In genomic region chr6:44250067-44250717, GRCh38 we compare ENCODE assay signal across 8 cellular contexts. TPM values are rescaled to one million over a fixed set of nuclear protein-coding genes. Genes with fewer than 3 reads are reported as not detected.
DNase-seq lines count a peak whose midpoint lies in the region; ATAC-seq and TF ChIP-seq lines count a peak whose summit lies in the region.
"Had no signal": no experiment of that assay in that cellular context is flagged by ENCODE, and none has a peak within 500 bp of the region (broad histone marks: within the 10 kb centered on the region; RNA-seq: fewer than 3 reads in every experiment).

No MANE protein-coding gene starts in this region.

- peaks cover 75% of the 10 kb centered on the region for H3K36me3 Mint-ChIP-seq in endodermal cell (ENCODE audit: low read depth)

- H3K4me3 ChIP-seq in A673 (ENCODE audit: low read depth, low read length, poor library complexity, severe bottlenecking) (no peak overlapping the region), Karpas-422 (ENCODE audit: low read length) (no peak overlapping the region), endodermal cell (ENCODE audit: low read length) (peak overlapping the region; percentile 100)

- H3K4me1 ChIP-seq in A673 (ENCODE audit: insufficient read depth, low read length, poor library complexity, severe bottlenecking), result peaks cover 20% of the 10 kb centered on the region
- peaks cover 59% of the 10 kb centered on the region for H3K4me1 ChIP-seq in Karpas-422 (ENCODE audit: low read length)
- H3K4me1 ChIP-seq in endodermal cell (ENCODE audit: control insufficient read depth, insufficient read depth, low read length), result no peaks in the 10 kb centered on the region

- H3K9me3 ChIP-seq in A673 (ENCODE audit: low read depth, low read length, poor library complexity, severe bottlenecking) (no peaks in the 10 kb centered on the region), Karpas-422 (ENCODE audit: low read length) (no peaks in the 10 kb centered on the region), endodermal cell (ENCODE audit: control insufficient read depth, low read length) (no peaks in the 10 kb centered on the region)
- H3K9me3 ChIP-seq: neutrophil had no signal

- H3K4me2 ChIP-seq in Karpas-422 (ENCODE audit: low read depth, low read length, poor library complexity, severe bottlenecking), result no peak overlapping the region

- H3K27me3 ChIP-seq in A673 (replicated peaks; ENCODE audit: insufficient read depth, low read depth, low read length, poor library complexity) (no peaks in the 10 kb centered on the region), Karpas-422 (ENCODE audit: low read length) (no peaks in the 10 kb centered on the region), endodermal cell (ENCODE audit: control insufficient read depth, insufficient read depth, low read length, poor library complexity, severe bottlenecking) (no peaks in the 10 kb centered on the region)
- H3K27me3 ChIP-seq: neutrophil had no signal

- WGBS in endodermal cell (ENCODE audit: insufficient coverage in 1 of 2, insufficient read length in 1 of 2), 2 experiments, result 95 to 100% methylated on average over 3 to 6 of the region's 6 CpGs

- peak overlapping the region; percentile 37 for H3K27ac Mint-ChIP-seq in endodermal cell

- intact Hi-C loops in A673 (cut with micrococcal nuclease; ENCODE audit: unreplicated experiment), result no loop called here

- BruUV-seq in A673 (replicated peaks; lab: Mats Ljungman, UMichigan), result TSS peak; percentile 29

- no peaks in the 10 kb centered on the region for H3K27me3 Mint-ChIP-seq in endodermal cell (ENCODE audit: insufficient read depth)

- H3K9ac ChIP-seq in Karpas-422 (ENCODE audit: low read length) (no peak overlapping the region), endodermal cell (ENCODE audit: extremely low read depth, low read length, poor library complexity, severe bottlenecking) (no peak overlapping the region)

- TF ChIP-seq CTCF in A673 (conservative IDR thresholded peaks at IDR 0.05; ENCODE audit: low read depth, low read length), result no peak
- TF ChIP-seq CTCF in endodermal cell (conservative IDR thresholded peaks at IDR 0.05), result no peak

- H4K20me1 ChIP-seq in Karpas-422 (ENCODE audit: insufficient read depth, low read depth, low read length), result peaks cover 54% of the 10 kb centered on the region

- DNase-seq in A673 (ENCODE audit: low spot score) (no peak), Karpas-422 (no peak), endodermal cell (no peak), globus pallidus (ENCODE audit: low spot score) (no peak), NCI-H187 treated with DMSO at 0.1 percent for 48 hours (lab: John Stamatoyannopoulos, UW) (no peak)
- DNase-seq: NCI-H524 treated with DMSO at 0.1 percent for 48 hours had no signal

- peak overlapping the region; percentile 98 for H3K4me3 Mint-ChIP-seq in endodermal cell

- CTCF ChIA-PET in A673 (lab: Charles Lee), result no interaction called here

- H3K27ac ChIP-seq in A673 (ENCODE audit: low read depth, low read length, poor library complexity, severe bottlenecking) (no peak overlapping the region), Karpas-422 (ENCODE audit: low read length) (0 out of 2 replicates have a peak overlapping the region, but pooled peaks have one; percentile 6), endodermal cell (ENCODE audit: low read depth, low read length) (no peak overlapping the region)
- H3K27ac ChIP-seq: neutrophil had no signal

- H3K36me3 ChIP-seq in A673 (ENCODE audit: insufficient read depth, low read length, poor library complexity, severe bottlenecking), result peaks cover 74% of the 10 kb centered on the region
- H3K36me3 ChIP-seq in Karpas-422 (ENCODE audit: insufficient read depth, low read length), result peaks cover 73% of the 10 kb centered on the region
- H3K36me3 ChIP-seq in endodermal cell (ENCODE audit: control insufficient read depth, insufficient read depth, low read length), result peaks cover 73% of the 10 kb centered on the region

- no peak overlapping the region for H2AFZ ChIP-seq in Karpas-422 (ENCODE audit: low read length)

- no peaks in the 10 kb centered on the region for H3K9me2 ChIP-seq in Karpas-422 (replicated peaks; ENCODE audit: insufficient read depth, low read length)

- no peak for ATAC-seq in HG02763 (IDR thresholded peaks at IDR 0.05; ENCODE audit: unreplicated experiment)

- H3K79me2 ChIP-seq in Karpas-422 (ENCODE audit: low read length), result peaks cover 42% of the 10 kb centered on the region

- POLR2A ChIA-PET in A673 (lab: Charles Lee; ENCODE audit: low non-redundant PET), result no interaction called here

- H3K4me1 Mint-ChIP-seq in endodermal cell, result peaks cover 29% of the 10 kb centered on the region

- peaks cover 2% of the 10 kb centered on the region for H3K9me3 Mint-ChIP-seq in endodermal cell

RNA-seq across cellular contexts. Expression of gene HSP90AB1, which starts 3.3 kb away (rescaled TPM):
- 1,472 and 1,581 TPM in 2 replicates for total RNA-seq in A673 (2021)
- total RNA-seq in Karpas-422 (2014; rRNA removed; shearing (Covaris generic); ENCODE audit: low replicate concordance), result 474 and 539 TPM in 2 replicates
- 1,000 to 10,000 TPM; 1,356 to 1,422 TPM for total RNA-seq in endodermal cell
- polyA plus RNA-seq in endodermal cell (2013, experiment 1 of 2), result 1,137 TPM
- polyA plus RNA-seq in endodermal cell (2013, experiment 2 of 2), result 1,046 TPM

RNA-seq across cellular contexts. Expression of gene SLC35B2, which starts 7.1 kb away (rescaled TPM):
- total RNA-seq in A673 (2021) (45.8 and 52.0 TPM in 2 replicates), endodermal cell (10 to 100 TPM; 52.5 to 54.3 TPM)
- total RNA-seq in Karpas-422 (2014; rRNA removed; shearing (Covaris generic); ENCODE audit: low replicate concordance), result 30.0 and 49.9 TPM in 2 replicates
- 42.1 TPM for polyA plus RNA-seq in endodermal cell (2013, experiment 1 of 2)
- polyA plus RNA-seq in endodermal cell (2013, experiment 2 of 2), result 39.6 TPM

RNA-seq across cellular contexts. Expression of gene NFKBIE, which starts 15.2 kb away (rescaled TPM):
- total RNA-seq in A673 (2021), result 5.2 and 10.5 TPM in 2 replicates
- total RNA-seq in Karpas-422 (2014; rRNA removed; shearing (Covaris generic); ENCODE audit: low replicate concordance), result 22.2 and 26.1 TPM in 2 replicates
- total RNA-seq in endodermal cell, result 10 to 100 TPM in 1 of 2 donors, 1 to 10 TPM in 1; 8.3 to 11.0 TPM
- 8.9 TPM for polyA plus RNA-seq in endodermal cell (2013, experiment 1 of 2)
- 5.6 TPM for polyA plus RNA-seq in endodermal cell (2013, experiment 2 of 2)

RNA-seq across cellular contexts. Expression of gene TMEM151B, which starts 20.1 kb away (rescaled TPM):
- total RNA-seq in A673 (2021), result 8.7 and 9.9 TPM in 2 replicates
- 0.04 and 0.18 TPM in 2 replicates for total RNA-seq in Karpas-422 (2014; rRNA removed; shearing (Covaris generic); ENCODE audit: low replicate concordance)
- under 1 TPM; 0.22 to 0.51 TPM for total RNA-seq in endodermal cell
- 7.3 TPM for polyA plus RNA-seq in endodermal cell (2013, experiment 1 of 2)
- 6.5 TPM for polyA plus RNA-seq in endodermal cell (2013, experiment 2 of 2)

RNA-seq across cellular contexts. Expression of gene SLC29A1, which starts 26.8 kb away (rescaled TPM):
- 92.5 and 108 TPM in 2 replicates for total RNA-seq in A673 (2021)
- 26.9 and 29.3 TPM in 2 replicates for total RNA-seq in Karpas-422 (2014; rRNA removed; shearing (Covaris generic); ENCODE audit: low replicate concordance)
- 100 to 1,000 TPM; 129 to 155 TPM for total RNA-seq in endodermal cell
- 65.0 TPM for polyA plus RNA-seq in endodermal cell (2013, experiment 1 of 2)
- 58.4 TPM for polyA plus RNA-seq in endodermal cell (2013, experiment 2 of 2)
